Comparison of ENCODE assay signal across 17 cellular contexts in genomic region chr6:67888886-67889681, GRCh38.
DNase-seq lines count a peak whose midpoint lies in the region; ATAC-seq, FAIRE-seq and TF ChIP-seq lines count a peak whose summit lies in the region.
"Had no signal": no experiment of that assay in that cellular context is flagged by ENCODE, and none has a peak within 500 bp of the region (broad histone marks: within the 10 kb centered on the region; RNA-seq: fewer than 3 reads in every experiment).

No MANE protein-coding gene starts in this region.

- SMC1A ChIA-PET in GM12878 (lab: Charles Lee; ENCODE audit: uncharacterized antibody, unreplicated experiment), result interaction anchor here (0.7 kb wide), 1 partner anchor 22 kb away, joined by 3 read pairs; no protein-coding TSS in a partner anchor

- peak overlapping the region in 9 of 11 experiments; percentile 53 to 76 (median 68); a peak in 15 of 22 replicates for H3K9ac ChIP-seq in BLaER1 treated with 17β-estradiol and CSF1 and Interleukin-3, amounts not matched to agents 10 nM and 100 nM
- no peak overlapping the region for H3K9ac ChIP-seq in GM12878 (ENCODE audit: control insufficient read depth, insufficient read depth, low read length)

- no peak overlapping the region for H2AFZ ChIP-seq in GM12878 (ENCODE audit: control insufficient read depth, low read depth, low read length)

- no peaks in the 10 kb centered on the region for H3K79me2 ChIP-seq in GM12878 (ENCODE audit: control insufficient read depth, insufficient read depth, low read length)

- H4K20me1 ChIP-seq in BLaER1 treated with 17β-estradiol and CSF1 and Interleukin-3, amounts not matched to agents 10 nM and 100 nM, result no peaks in the 10 kb centered on the region
- H4K20me1 ChIP-seq in GM12878 (ENCODE audit: control insufficient read depth, insufficient read depth), result no peaks in the 10 kb centered on the region

- TF ChIP-seq EP300 in GM12878 (IDR thresholded peaks at IDR 0.05; ENCODE audit: borderline replicate concordance in 1 of 2, control insufficient read depth in 1 of 2, low read depth in 2 of 2, low read length in 2 of 2), result no peak

- intact Hi-C loops in GM12878 (cut with micrococcal nuclease; ENCODE audit: unreplicated experiment), result no loop called here

- peaks cover 0 to 49% (median 36%) of the 10 kb centered on the region in 11 experiments; a peak in 21 of 22 replicates for H3K36me3 ChIP-seq in BLaER1 treated with 17β-estradiol and CSF1 and Interleukin-3, amounts not matched to agents 10 nM and 100 nM
- no peaks in the 10 kb centered on the region for H3K36me3 ChIP-seq in GM12878 (ENCODE audit: control insufficient read depth in 2 of 2, insufficient read depth in 2 of 2, low read length in 1 of 2)

- no peak for TF ChIP-seq CTCF in GM12878 (IDR thresholded peaks at IDR 0.05 in 2 of 3, conservative IDR thresholded peaks at IDR 0.05 in 1 of 3; ENCODE audit: control insufficient read depth in 2 of 3, extremely low read depth in 1 of 3, insufficient read depth in 1 of 3, low read depth in 3 of 3, low read length in 3 of 3)

- no peaks in the 10 kb centered on the region; a peak in 1 of 22 replicates for H3K27me3 ChIP-seq in BLaER1 treated with 17β-estradiol and CSF1 and Interleukin-3, amounts not matched to agents 10 nM and 100 nM
- H3K27me3 ChIP-seq in GM12878 (replicated peaks in 1 of 2; ENCODE audit: control insufficient read depth in 2 of 2, insufficient read depth in 2 of 2, low read length in 1 of 2), result no peaks in the 10 kb centered on the region

- H3K4me1 ChIP-seq in BLaER1 treated with 17β-estradiol and CSF1 and Interleukin-3, amounts not matched to agents 10 nM and 100 nM, result peaks cover 19 to 39% (median 33%) of the 10 kb centered on the region in 10 experiments
- H3K4me1 ChIP-seq in GM12878 (ENCODE audit: control insufficient read depth, insufficient read depth, low read length), result no peaks in the 10 kb centered on the region

- ATAC-seq in HG03432 (IDR thresholded peaks at IDR 0.05; ENCODE audit: unreplicated experiment) (peak; percentile 88), GM12878 (peak; percentile 38; the same call in 2 of the 3 replicates)
- ATAC-seq: SK-N-SH treated with all-trans-retinoic acid at 6 μM for 48 hours; stimulated activated naive CD8-positive, alpha-beta T cell treated with anti-CD3 and anti-CD28 coated beads, Interleukin-15, Interleukin-2, amounts not matched to agents 100 U/mL and 50 U/mL, for 24 hours had no signal

- no peak for TF ChIP-seq RAD21 in GM12878 (IDR thresholded peaks at IDR 0.05; ENCODE audit: insufficient read depth, low read depth, low read length)

- no peak for TF ChIP-seq POLR2A in GM12878 (IDR thresholded peaks at IDR 0.05; ENCODE audit: low read depth, low read length)

- peak overlapping the region in 10 of 11 experiments; percentile 65 to 94 (median 83); a peak in 21 of 22 replicates for H3K27ac ChIP-seq in BLaER1 treated with 17β-estradiol and CSF1 and Interleukin-3, amounts not matched to agents 10 nM and 100 nM
- no peak overlapping the region for H3K27ac ChIP-seq in GM12878 (ENCODE audit: control insufficient read depth, insufficient read depth)

- peaks cover 50 to 64% (median 53%) of the 10 kb centered on the region in 11 experiments for H3K9me3 ChIP-seq in BLaER1 treated with 17β-estradiol and CSF1 and Interleukin-3, amounts not matched to agents 10 nM and 100 nM (replicated peaks in 1 of 11)
- no peaks in the 10 kb centered on the region for H3K9me3 ChIP-seq in GM12878 (replicated peaks; ENCODE audit: control insufficient read depth, insufficient read depth, low read length)

- no peak for FAIRE-seq in GM12878 (lab: Jason Lieb, UNC)
- FAIRE-seq: D721Med, GM18507 had no signal

- H3K4me3 ChIP-seq in BLaER1 treated with 17β-estradiol and CSF1 and Interleukin-3, amounts not matched to agents 10 nM and 100 nM, result peak overlapping the region in 8 of 10 experiments; percentile 4 to 55 (median 46); a peak in 14 of 20 replicates
- no peak overlapping the region for H3K4me3 ChIP-seq in GM12878

- in situ Hi-C loops in GM12878 (cut with MboI), result no loop called here

- CTCF ChIA-PET in GM12878 (lab: Yijun Ruan, JAX), result no interaction called here

- H3K4me2 ChIP-seq in BLaER1 treated with 17β-estradiol and CSF1 and Interleukin-3, amounts not matched to agents 10 nM and 100 nM, result peak overlapping the region; percentile 45 to 81 (median 63)
- no peak overlapping the region for H3K4me2 ChIP-seq in GM12878 (ENCODE audit: control insufficient read depth, insufficient read depth)

- RAD21 ChIA-PET in GM12878 (lab: Charles Lee; ENCODE audit: unreplicated experiment), result no interaction called here

- BruUV-seq in GM12878 (replicated peaks; lab: Mats Ljungman, UMichigan), result no TSS peak

- POLR2A ChIA-PET in GM12878 (lab: Charles Lee), result no interaction called here

- DNase-seq in NOMO-1 treated with DMSO at 0.1 percent for 48 hours (lab: John Stamatoyannopoulos, UW; ENCODE audit: unreplicated experiment) (peak; percentile 74), GM12878 (ENCODE audit: low read depth, low spot score) (no peak), T-helper 9 cell (no peak), HT-29 (ENCODE audit: low spot score) (no peak), GM19238 (ENCODE audit: insufficient read length, low spot score) (no peak)
- no peak for DNase-seq in activated effector memory CD4-positive, alpha-beta T cell treated with Interleukin-2 at 50 U/mL for 16 hours
- DNase-seq: activated CD8-positive, alpha-beta memory T cell treated with anti-CD3 and anti-CD28 coated beads for 24 hours; amygdala; foreskin melanocyte; naive B cell; NCI-H1436; stimulated activated naive CD8-positive, alpha-beta T cell treated with anti-CD3 and anti-CD28 coated beads, Interleukin-15, Interleukin-2, amounts not matched to agents 100 U/mL and 50 U/mL, for 24 hours had no signal

- 24% methylated on average over 21 of the region's 21 CpGs for WGBS in GM12878 (ENCODE audit: insufficient coverage, insufficient replicate concordance, low lambda C conversion rate, missing lambda C conversion rate)

TF ChIP-seq in GM12878, 131 proteins besides CTCF, POLR2A, EP300 and RAD21:
- TF ChIP-seq POU2F2 (IDR thresholded peaks at IDR 0.05; ENCODE audit: borderline replicate concordance, low read depth, low read length), result no peak
- no peak for TF ChIP-seq PAX8 (IDR thresholded peaks at IDR 0.05)
- TF ChIP-seq BRCA1 (IDR thresholded peaks at IDR 0.05; ENCODE audit: low read depth, low read length), result no peak
- TF ChIP-seq NR2F1 (conservative IDR thresholded peaks at IDR 0.05), result 0 out of 2 replicates have a peak, but pooled peaks have one; percentile 38
- TF ChIP-seq ZNF274 (IDR thresholded peaks at IDR 0.05; ENCODE audit: insufficient read depth, insufficient read length), result no peak
- no peak for TF ChIP-seq FOXM1 (IDR thresholded peaks at IDR 0.05; ENCODE audit: low read depth, low read length)
- TF ChIP-seq WRNIP1 (IDR thresholded peaks at IDR 0.05; ENCODE audit: borderline replicate concordance, low read depth, low read length), result no peak
- TF ChIP-seq MLLT1 (IDR thresholded peaks at IDR 0.05), result no peak
- no peak for TF ChIP-seq SMAD5 (IDR thresholded peaks at IDR 0.05; ENCODE audit: low read depth)
- TF ChIP-seq TCF3 (IDR thresholded peaks at IDR 0.05; ENCODE audit: borderline replicate concordance, insufficient read depth, low read depth, low read length), result no peak
- TF ChIP-seq SUZ12 (IDR thresholded peaks at IDR 0.05; ENCODE audit: unreplicated experiment), result no peak
- no peak for TF ChIP-seq NFIC (IDR thresholded peaks at IDR 0.05; ENCODE audit: low read depth, low read length)
- TF ChIP-seq RUNX3 (IDR thresholded peaks at IDR 0.05; ENCODE audit: low read length), result 0 out of 2 replicates have a peak, but pooled peaks have one; percentile 20
- TF ChIP-seq SIX5 (IDR thresholded peaks at IDR 0.05; ENCODE audit: low read depth, low read length, severe bottlenecking), result no peak
- no peak for TF ChIP-seq MYB (IDR thresholded peaks at IDR 0.05; ENCODE audit: borderline replicate concordance, low read depth, low read length)
